Comparison of ENCODE assay signal across 1 cellular context in the genomic region with DNA sequence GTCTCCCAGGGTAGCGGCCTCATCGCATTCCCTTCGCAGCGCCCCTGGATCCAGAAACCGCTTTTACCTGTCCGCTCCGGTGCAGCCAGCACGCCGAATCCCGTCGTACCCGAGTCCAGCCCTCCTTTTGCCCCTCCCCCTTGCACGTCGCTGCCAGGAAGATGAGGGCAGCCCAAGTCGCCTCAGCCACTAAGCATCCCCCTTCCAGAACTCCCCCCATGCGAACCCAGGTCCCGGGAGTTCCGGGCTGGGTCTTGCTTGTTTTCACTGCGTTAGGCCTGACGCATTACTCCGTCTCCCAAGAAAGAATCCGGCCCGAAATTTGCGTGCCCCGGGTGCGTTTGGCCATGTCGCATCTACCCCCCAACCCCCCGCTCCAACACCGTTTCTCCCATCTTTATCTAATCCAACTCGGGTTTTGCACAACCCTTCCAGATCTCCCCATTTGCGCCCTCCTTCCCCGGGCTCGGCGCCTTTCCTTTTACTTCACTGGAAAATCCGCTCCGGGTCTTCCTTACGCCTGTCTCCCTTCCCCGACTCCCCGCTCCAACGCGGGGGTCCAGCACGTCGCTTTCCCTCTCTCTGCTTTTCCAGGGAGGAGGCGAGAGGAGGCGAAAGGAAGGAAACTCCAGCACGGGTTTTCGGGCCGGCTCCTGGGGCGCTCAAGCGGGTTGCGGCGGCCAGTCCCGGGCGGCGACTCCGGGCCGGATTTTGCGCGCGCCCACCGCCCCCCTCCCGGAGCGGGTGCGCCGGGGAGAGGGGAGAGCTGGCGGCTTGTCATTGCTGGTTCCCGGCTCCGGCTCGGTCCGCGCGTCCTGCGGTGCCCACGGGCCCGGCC.
TF ChIP-seq lines count a peak whose summit lies in the region.
"Not testable (repeated sequence)": the region's sequence is repeated elsewhere in the genome, so short reads cannot be mapped to it uniquely, and the experiment has no call there.

No MANE protein-coding gene starts in this region.

TF ChIP-seq in K562, 482 proteins besides CTCF, POLR2A, EP300 and RAD21 (continued from another document and continues in another):
- TF ChIP-seq, protein P1, sequence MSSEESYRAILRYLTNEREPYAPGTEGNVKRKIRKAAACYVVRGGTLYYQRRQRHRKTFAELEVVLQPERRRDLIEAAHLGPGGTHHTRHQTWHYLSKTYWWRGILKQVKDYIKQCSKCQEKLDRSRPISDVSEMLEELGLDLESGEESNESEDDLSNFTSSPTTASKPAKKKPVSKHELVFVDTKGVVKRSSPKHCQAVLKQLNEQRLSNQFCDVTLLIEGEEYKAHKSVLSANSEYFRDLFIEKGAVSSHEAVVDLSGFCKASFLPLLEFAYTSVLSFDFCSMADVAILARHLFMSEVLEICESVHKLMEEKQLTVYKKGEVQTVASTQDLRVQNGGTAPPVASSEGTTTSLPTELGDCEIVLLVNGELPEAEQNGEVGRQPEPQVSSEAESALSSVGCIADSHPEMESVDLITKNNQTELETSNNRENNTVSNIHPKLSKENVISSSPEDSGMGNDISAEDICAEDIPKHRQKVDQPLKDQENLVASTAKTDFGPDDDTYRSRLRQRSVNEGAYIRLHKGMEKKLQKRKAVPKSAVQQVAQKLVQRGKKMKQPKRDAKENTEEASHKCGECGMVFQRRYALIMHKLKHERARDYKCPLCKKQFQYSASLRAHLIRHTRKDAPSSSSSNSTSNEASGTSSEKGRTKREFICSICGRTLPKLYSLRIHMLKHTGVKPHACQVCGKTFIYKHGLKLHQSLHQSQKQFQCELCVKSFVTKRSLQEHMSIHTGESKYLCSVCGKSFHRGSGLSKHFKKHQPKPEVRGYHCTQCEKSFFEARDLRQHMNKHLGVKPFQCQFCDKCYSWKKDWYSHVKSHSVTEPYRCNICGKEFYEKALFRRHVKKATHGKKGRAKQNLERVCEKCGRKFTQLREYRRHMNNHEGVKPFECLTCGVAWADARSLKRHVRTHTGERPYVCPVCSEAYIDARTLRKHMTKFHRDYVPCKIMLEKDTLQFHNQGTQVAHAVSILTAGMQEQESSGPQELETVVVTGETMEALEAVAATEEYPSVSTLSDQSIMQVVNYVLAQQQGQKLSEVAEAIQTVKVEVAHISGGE (CRISPR knock-in tag; IDR thresholded peaks at IDR 0.05), result peak in 1 of 3 experiments; percentile 55; a peak in 2 of 6 replicates
- peak; percentile 46 for TF ChIP-seq CREM (IDR thresholded peaks at IDR 0.05; ENCODE audit: low read depth)
- 0 out of 2 replicates have a peak, but pooled peaks have one; percentile 7 for TF ChIP-seq SOX6 (IDR thresholded peaks at IDR 0.05)
- TF ChIP-seq FOSL1 (tag; conservative IDR thresholded peaks at IDR 0.05), result peak; percentile 11; the same call in 1 of the 2 replicates
- peak; percentile 90 for TF ChIP-seq CXXC5 (CRISPR knock-in tag; IDR thresholded peaks at IDR 0.05)
- peak; percentile 94 for TF ChIP-seq TOE1 (IDR thresholded peaks at IDR 0.05; ENCODE audit: borderline replicate concordance)
- not testable (repeated sequence) for TF ChIP-seq TOE1 (CRISPR knock-in tag; IDR thresholded peaks at IDR 0.05; ENCODE audit: borderline replicate concordance, low read depth); ATF1 (CRISPR knock-in tag; IDR thresholded peaks at IDR 0.05)
- peak; percentile 3 for TF ChIP-seq POLR2B (IDR thresholded peaks at IDR 0.05; ENCODE audit: low read depth, partially characterized antibody)
- TF ChIP-seq MBD2 (IDR thresholded peaks at IDR 0.05; ENCODE audit: borderline replicate concordance, low read depth), result 0 out of 2 replicates have a peak, but pooled peaks have one; percentile 27
- 0 out of 2 replicates have a peak, but pooled peaks have one; percentile 12 for TF ChIP-seq GABPA (tag; conservative IDR thresholded peaks at IDR 0.05; ENCODE audit: low read depth)
- TF ChIP-seq HNRNPL (IDR thresholded peaks at IDR 0.05; ENCODE audit: low read depth, low read length), result peak; percentile 68; the same call in 1 of the 2 replicates
- peak; percentile 64; the same call in 1 of the 2 replicates for TF ChIP-seq KDM2B (CRISPR knock-in tag; IDR thresholded peaks at IDR 0.05)
- TF ChIP-seq RCOR1 (IDR thresholded peaks at IDR 0.05; ENCODE audit: borderline replicate concordance in 1 of 2, low read depth in 2 of 2, low read length in 2 of 2), result peak in 1 of 2 experiments; percentile 27; a peak in 1 of 4 replicates
- TF ChIP-seq, protein P2, sequence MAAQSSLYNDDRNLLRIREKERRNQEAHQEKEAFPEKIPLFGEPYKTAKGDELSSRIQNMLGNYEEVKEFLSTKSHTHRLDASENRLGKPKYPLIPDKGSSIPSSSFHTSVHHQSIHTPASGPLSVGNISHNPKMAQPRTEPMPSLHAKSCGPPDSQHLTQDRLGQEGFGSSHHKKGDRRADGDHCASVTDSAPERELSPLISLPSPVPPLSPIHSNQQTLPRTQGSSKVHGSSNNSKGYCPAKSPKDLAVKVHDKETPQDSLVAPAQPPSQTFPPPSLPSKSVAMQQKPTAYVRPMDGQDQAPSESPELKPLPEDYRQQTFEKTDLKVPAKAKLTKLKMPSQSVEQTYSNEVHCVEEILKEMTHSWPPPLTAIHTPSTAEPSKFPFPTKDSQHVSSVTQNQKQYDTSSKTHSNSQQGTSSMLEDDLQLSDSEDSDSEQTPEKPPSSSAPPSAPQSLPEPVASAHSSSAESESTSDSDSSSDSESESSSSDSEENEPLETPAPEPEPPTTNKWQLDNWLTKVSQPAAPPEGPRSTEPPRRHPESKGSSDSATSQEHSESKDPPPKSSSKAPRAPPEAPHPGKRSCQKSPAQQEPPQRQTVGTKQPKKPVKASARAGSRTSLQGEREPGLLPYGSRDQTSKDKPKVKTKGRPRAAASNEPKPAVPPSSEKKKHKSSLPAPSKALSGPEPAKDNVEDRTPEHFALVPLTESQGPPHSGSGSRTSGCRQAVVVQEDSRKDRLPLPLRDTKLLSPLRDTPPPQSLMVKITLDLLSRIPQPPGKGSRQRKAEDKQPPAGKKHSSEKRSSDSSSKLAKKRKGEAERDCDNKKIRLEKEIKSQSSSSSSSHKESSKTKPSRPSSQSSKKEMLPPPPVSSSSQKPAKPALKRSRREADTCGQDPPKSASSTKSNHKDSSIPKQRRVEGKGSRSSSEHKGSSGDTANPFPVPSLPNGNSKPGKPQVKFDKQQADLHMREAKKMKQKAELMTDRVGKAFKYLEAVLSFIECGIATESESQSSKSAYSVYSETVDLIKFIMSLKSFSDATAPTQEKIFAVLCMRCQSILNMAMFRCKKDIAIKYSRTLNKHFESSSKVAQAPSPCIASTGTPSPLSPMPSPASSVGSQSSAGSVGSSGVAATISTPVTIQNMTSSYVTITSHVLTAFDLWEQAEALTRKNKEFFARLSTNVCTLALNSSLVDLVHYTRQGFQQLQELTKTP (IDR thresholded peaks at IDR 0.05; ENCODE audit: low read depth in 1 of 2, partially characterized antibody in 2 of 2), result peak in 1 of 2 experiments; percentile 71
- TF ChIP-seq KDM4B (IDR thresholded peaks at IDR 0.05; ENCODE audit: borderline replicate concordance in 2 of 2, low read depth in 1 of 2), result peak in 1 of 2 experiments; percentile 51; a peak in 1 of 4 replicates
- peak; percentile 81 for TF ChIP-seq ATF1 (tag; IDR thresholded peaks at IDR 0.05)
- peak in 1 of 2 experiments; percentile 56; a peak in 1 of 4 replicates for TF ChIP-seq ARNT (IDR thresholded peaks at IDR 0.05)
- peak; percentile 42; the same call in 1 of the 2 replicates for TF ChIP-seq ELF1 (tag; IDR thresholded peaks at IDR 0.05)
- peak; percentile 79 for TF ChIP-seq ZSCAN29 (IDR thresholded peaks at IDR 0.05)
- peak; percentile 70; the same call in 1 of the 2 replicates for TF ChIP-seq XRCC5 (IDR thresholded peaks at IDR 0.05; ENCODE audit: low read depth, low read length)
- TF ChIP-seq EP400 (IDR thresholded peaks at IDR 0.05), result peak; percentile 36; the same call in 1 of the 2 replicates
- peak in 1 of 3 experiments; percentile 63 for TF ChIP-seq YY1 (IDR thresholded peaks at IDR 0.05; ENCODE audit: borderline replicate concordance in 1 of 3, control insufficient read depth in 1 of 3, extremely low read depth in 1 of 3, insufficient read depth in 3 of 3, insufficient read length in 1 of 3, insufficient replicate concordance in 2 of 3, low read depth in 1 of 3, low read length in 2 of 3)
- TF ChIP-seq PRDM10 (IDR thresholded peaks at IDR 0.05; ENCODE audit: partially characterized antibody), result peak; percentile 77
- TF ChIP-seq DMBX1 (CRISPR knock-in tag; IDR thresholded peaks at IDR 0.05; ENCODE audit: borderline replicate concordance), result 0 out of 2 replicates have a peak, but pooled peaks have one; percentile 15
- TF ChIP-seq RNF2 (IDR thresholded peaks at IDR 0.05), result peak; percentile 63
- peak; percentile 37; the same call in 1 of the 2 replicates for TF ChIP-seq THRAP3 (IDR thresholded peaks at IDR 0.05; ENCODE audit: borderline replicate concordance)
- peak; percentile 98 for TF ChIP-seq NEUROD1 (IDR thresholded peaks at IDR 0.05; ENCODE audit: borderline replicate concordance, low read depth, low read length, partially characterized antibody)
- peak; percentile 23; the same call in 1 of the 2 replicates for TF ChIP-seq CBX1 (IDR thresholded peaks at IDR 0.05; ENCODE audit: low read depth)
- peak; percentile 47; the same call in 1 of the 2 replicates for TF ChIP-seq NCOA1 (IDR thresholded peaks at IDR 0.05; ENCODE audit: low read depth)
- TF ChIP-seq UBTF (IDR thresholded peaks at IDR 0.05; ENCODE audit: borderline replicate concordance in 1 of 2, low read depth in 2 of 2, low read length in 2 of 2), result peak in 1 of 2 experiments; percentile 66; a peak in 1 of 4 replicates
- peak; percentile 60; the same call in 1 of the 2 replicates for TF ChIP-seq ZNF740 (CRISPR knock-in tag; IDR thresholded peaks at IDR 0.05)
- TF ChIP-seq ZNF740 (tag; IDR thresholded peaks at IDR 0.05), result peak in 1 of 2 experiments; percentile 86; a peak in 2 of 4 replicates
- TF ChIP-seq, protein P3, sequence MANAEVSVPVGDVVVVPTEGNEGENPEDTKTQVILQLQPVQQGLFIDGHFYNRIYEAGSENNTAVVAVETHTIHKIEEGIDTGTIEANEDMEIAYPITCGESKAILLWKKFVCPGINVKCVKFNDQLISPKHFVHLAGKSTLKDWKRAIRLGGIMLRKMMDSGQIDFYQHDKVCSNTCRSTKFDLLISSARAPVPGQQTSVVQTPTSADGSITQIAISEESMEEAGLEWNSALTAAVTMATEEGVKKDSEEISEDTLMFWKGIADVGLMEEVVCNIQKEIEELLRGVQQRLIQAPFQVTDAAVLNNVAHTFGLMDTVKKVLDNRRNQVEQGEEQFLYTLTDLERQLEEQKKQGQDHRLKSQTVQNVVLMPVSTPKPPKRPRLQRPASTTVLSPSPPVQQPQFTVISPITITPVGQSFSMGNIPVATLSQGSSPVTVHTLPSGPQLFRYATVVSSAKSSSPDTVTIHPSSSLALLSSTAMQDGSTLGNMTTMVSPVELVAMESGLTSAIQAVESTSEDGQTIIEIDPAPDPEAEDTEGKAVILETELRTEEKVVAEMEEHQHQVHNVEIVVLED (CRISPR knock-in tag; IDR thresholded peaks at IDR 0.05), result peak; percentile 61
- peak; percentile 46 to 62; a peak in 3 of 4 replicates for TF ChIP-seq MNT (conservative IDR thresholded peaks at IDR 0.05)
- TF ChIP-seq PCBP1 (IDR thresholded peaks at IDR 0.05; ENCODE audit: low read depth, low read length, poor library complexity, severe bottlenecking), result peak; percentile 86
